Comparison of ENCODE assay signal across 9 cellular contexts in the genomic region with DNA sequence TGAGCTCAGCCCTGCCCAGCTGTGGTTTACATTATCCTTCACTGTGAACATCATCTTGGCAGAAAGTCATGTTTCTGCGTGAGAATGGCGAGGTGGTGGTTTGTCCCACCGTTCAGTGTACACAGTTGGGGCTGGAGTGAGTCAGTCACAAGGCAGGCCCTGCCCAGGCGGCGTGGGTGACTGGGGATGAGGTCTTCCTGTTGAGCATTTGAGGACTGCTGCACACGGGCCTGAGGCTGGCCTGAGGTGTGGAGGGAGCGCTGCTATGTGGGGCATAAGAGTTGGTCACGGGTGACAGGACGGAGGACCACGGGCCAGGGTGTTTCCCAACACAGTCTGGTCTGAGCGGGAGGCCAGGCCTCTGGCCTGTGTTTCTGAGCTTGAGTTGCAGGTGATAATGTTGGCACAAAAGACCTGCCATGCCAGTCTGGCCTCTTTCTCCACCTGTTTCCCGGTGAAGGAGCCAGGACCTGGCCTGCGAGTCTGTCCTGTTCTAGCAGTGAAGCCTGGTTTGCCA. TPM values are rescaled to one million over a fixed set of nuclear protein-coding genes. Genes with fewer than 3 reads are reported as not detected.
DNase-seq lines count a peak whose midpoint lies in the region; ATAC-seq and TF ChIP-seq lines count a peak whose summit lies in the region.
"Had no signal": no experiment of that assay in that cellular context is flagged by ENCODE, and none has a peak within 500 bp of the region (broad histone marks: within the 10 kb centered on the region; RNA-seq: fewer than 3 reads in every experiment).

No MANE protein-coding gene starts in this region.

- no peaks in the 10 kb centered on the region for H3K27me3 Mint-ChIP-seq in neural crest cell (ENCODE audit: low read depth)

- no peak overlapping the region for H3K4me3 Mint-ChIP-seq in neural crest cell

- peak overlapping the region; percentile 93 for H3K27ac Mint-ChIP-seq in neural crest cell (ENCODE audit: unreplicated experiment)

- peak; percentile 74 for DNase-seq in AG09309 (ENCODE audit: low read depth)
- peak; percentile 99 for DNase-seq in MG63
- DNase-seq in dermis blood vessel endothelial cell = peak; percentile 28
- no peak for DNase-seq in neural crest cell (ENCODE audit: low read depth, low spot score)
- DNase-seq in stimulated activated CD4-positive, alpha-beta T cell treated with anti-CD3 and anti-CD28 coated beads, Interleukin-1b, Interleukin-23, amount 100 ng/mL, for 48 hours = no peak
- no peak for DNase-seq in HuH-7 (ENCODE audit: low spot score)
- DNase-seq: heart right ventricle had no signal

- H3K9me3 Mint-ChIP-seq in neural crest cell = no peaks in the 10 kb centered on the region

- H3K4me3 ChIP-seq in AG09309 (ENCODE audit: control insufficient read depth, low read depth, low read length) = no peak overlapping the region
- no peak overlapping the region for H3K4me3 ChIP-seq in MG63
- H3K4me3 ChIP-seq: heart right ventricle had no signal

- no peaks in the 10 kb centered on the region for H3K36me3 Mint-ChIP-seq in neural crest cell (ENCODE audit: low read depth)

- H3K36me3 ChIP-seq in MG63 = no peaks in the 10 kb centered on the region

- H3K27me3 ChIP-seq in MG63 = no peaks in the 10 kb centered on the region
- H3K27me3 ChIP-seq: heart right ventricle had no signal

- no peaks in the 10 kb centered on the region for H3K9me3 ChIP-seq in MG63
- H3K9me3 ChIP-seq: heart right ventricle had no signal

- no peak for TF ChIP-seq CTCF in AG09309 (IDR thresholded peaks at IDR 0.05; ENCODE audit: control insufficient read depth, insufficient read depth, low read depth, low read length, missing control alignments)
- TF ChIP-seq CTCF in neural crest cell (conservative IDR thresholded peaks at IDR 0.05) = no peak

- ATAC-seq in HG03025 (IDR thresholded peaks at IDR 0.05; ENCODE audit: low FRiP score, unreplicated experiment) (no peak), GM19351 (IDR thresholded peaks at IDR 0.05; ENCODE audit: unreplicated experiment) (no peak)
- ATAC-seq: heart right ventricle had no signal

- H3K4me1 Mint-ChIP-seq in neural crest cell = peaks cover 18% of the 10 kb centered on the region

RNA-seq across cellular contexts. Expression of gene C19orf33, which starts 13.4 kb away (rescaled TPM):
- not detected in 2 replicates for total RNA-seq in MG63 (2014; rRNA removed; shearing (Covaris generic); ENCODE audit: low replicate concordance)
- total RNA-seq in dermis blood vessel endothelial cell (14.8 TPM in 1 of 2 replicates, not detected in the other), neural crest cell (not detected in 2 replicates)

RNA-seq across cellular contexts. Expression of gene YIF1B, which starts 25.1 kb away (rescaled TPM):
- 192 and 294 TPM in 2 replicates for total RNA-seq in MG63 (2014; rRNA removed; shearing (Covaris generic); ENCODE audit: low replicate concordance)
- total RNA-seq in dermis blood vessel endothelial cell (76.6 and 97.3 TPM in 2 replicates), neural crest cell (43.7 and 45.7 TPM in 2 replicates)

RNA-seq across cellular contexts. Expression of gene SPINT2, which starts 26.3 kb away (rescaled TPM):
- total RNA-seq in MG63 (2014; rRNA removed; shearing (Covaris generic); ENCODE audit: low replicate concordance) = 1.8 and 7.7 TPM in 2 replicates
- total RNA-seq in dermis blood vessel endothelial cell = 25.9 and 34.5 TPM in 2 replicates
- total RNA-seq in neural crest cell = 9.2 and 9.6 TPM in 2 replicates

RNA-seq across cellular contexts. Expression of gene KCNK6, which starts 29.0 kb away (rescaled TPM):
- 6.6 and 9.7 TPM in 2 replicates for total RNA-seq in MG63 (2014; rRNA removed; shearing (Covaris generic); ENCODE audit: low replicate concordance)
- total RNA-seq in dermis blood vessel endothelial cell (8.7 and 10.2 TPM in 2 replicates), neural crest cell (not detected in 2 replicates)

RNA-seq across cellular contexts. Expression of gene PPP1R14A, which starts 34.5 kb away (rescaled TPM):
- total RNA-seq in MG63 (2014; rRNA removed; shearing (Covaris generic); ENCODE audit: low replicate concordance) = 1.0 TPM in 1 of 2 replicates, not detected in the other
- total RNA-seq in dermis blood vessel endothelial cell = 4.1 TPM in 2 replicates
- 1.2 and 1.7 TPM in 2 replicates for total RNA-seq in neural crest cell

Comparison
In these comparisons a context has a peak if more than half of its experiments do, and no peak if none do; other contexts are left out.
1. DNase-seq: peak in AG09309 (single experiment), MG63 (single experiment) and dermis blood vessel endothelial cell (single experiment); none in neural crest cell (single experiment), stimulated activated CD4-positive, alpha-beta T cell treated with anti-CD3 and anti-CD28 coated beads, Interleukin-1b, Interleukin-23, amount 100 ng/mL, for 48 hours (single experiment) and HuH-7 (single experiment).